1 cellular context compared by ENCODE assay signal in genomic region chr16:89623511-89624232, GRCh38.
TF ChIP-seq lines count a peak whose summit lies in the region.

No MANE protein-coding gene starts in this region.

TF ChIP-seq in HepG2, 621 proteins besides CTCF, POLR2A, EP300 and RAD21 (continued from another document and continues in another):
- TF ChIP-seq, protein P1, sequence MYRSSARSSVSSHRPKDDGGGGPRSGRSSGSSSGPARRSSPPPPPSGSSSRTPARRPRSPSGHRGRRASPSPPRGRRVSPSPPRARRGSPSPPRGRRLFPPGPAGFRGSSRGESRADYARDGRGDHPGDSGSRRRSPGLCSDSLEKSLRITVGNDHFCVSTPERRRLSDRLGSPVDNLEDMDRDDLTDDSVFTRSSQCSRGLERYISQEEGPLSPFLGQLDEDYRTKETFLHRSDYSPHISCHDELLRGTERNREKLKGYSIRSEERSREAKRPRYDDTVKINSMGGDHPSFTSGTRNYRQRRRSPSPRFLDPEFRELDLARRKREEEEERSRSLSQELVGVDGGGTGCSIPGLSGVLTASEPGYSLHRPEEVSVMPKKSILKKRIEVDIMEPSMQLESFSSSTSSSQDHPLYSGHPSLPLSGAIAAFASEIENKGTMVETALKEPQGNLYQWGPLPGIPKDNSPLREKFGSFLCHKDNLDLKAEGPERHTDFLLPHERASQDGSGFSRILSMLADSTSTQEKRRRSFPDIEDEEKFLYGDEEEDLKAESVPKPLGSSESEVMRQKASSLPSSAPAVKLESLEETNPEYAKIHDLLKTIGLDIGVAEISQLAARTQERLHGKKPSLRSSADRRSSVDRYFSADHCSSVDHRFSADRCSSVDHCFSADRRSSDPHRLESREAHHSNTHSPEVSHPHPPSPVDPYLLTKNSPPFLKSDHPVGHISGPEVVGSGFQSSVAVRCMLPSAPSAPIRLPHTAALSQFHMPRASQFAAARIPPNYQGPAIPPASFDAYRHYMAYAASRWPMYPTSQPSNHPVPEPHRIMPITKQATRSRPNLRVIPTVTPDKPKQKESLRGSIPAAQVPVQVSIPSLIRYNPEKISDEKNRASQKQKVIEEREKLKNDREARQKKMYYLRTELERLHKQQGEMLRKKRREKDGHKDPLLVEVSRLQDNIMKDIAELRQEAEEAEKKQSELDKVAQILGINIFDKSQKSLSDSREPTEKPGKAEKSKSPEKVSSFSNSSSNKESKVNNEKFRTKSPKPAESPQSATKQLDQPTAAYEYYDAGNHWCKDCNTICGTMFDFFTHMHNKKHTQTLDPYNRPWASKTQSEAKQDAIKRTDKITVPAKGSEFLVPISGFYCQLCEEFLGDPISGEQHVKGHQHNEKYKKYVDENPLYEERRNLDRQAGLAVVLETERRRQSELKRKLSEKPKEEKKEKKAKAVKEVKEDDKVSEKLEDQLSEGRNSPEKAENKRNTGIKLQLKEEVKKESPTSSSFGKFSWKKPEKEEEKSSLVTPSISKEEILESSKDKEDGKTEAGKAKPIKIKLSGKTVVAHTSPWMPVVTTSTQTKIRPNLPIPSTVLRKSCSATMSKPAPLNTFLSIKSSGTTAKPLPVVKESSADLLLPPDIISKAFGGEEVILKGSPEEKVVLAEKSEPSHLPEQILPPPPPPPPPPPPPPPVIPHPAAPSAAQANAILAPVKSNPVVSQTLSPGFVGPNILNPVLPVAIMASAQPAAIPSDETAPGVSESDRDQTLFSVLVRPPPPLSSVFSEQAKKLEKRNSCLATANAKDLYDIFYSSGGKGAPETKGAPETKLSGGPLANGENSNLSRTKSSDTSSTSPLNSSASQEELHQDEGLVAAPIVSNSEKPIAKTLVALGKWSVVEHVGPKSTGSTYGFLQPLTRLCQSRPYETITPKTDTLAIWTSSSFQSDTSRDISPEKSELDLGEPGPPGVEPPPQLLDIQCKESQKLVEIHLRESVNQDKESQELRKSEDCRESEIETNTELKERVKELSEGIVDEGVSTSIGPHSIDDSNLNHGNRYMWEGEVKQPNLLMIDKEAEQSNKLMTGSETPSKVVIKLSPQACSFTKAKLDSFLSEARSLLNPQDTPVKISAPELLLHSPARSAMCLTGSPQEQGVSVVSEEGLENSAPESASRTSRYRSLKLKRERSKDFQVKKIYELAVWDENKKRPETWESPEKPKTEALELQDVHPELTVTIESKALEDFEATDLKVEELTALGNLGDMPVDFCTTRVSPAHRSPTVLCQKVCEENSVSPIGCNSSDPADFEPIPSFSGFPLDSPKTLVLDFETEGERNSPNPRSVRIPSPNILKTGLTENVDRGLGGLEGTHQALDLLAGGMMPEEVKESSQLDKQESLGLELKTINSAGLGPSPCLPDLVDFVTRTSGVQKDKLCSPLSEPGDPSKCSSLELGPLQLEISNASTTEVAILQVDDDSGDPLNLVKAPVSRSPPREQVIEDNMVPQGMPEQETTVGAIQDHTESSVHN (CRISPR knock-in tag; IDR thresholded peaks at IDR 0.05) = no peak
- 0 out of 2 replicates have a peak, but pooled peaks have one; percentile 49 for TF ChIP-seq ZBED4 (CRISPR knock-in tag; IDR thresholded peaks at IDR 0.05; ENCODE audit: borderline replicate concordance)
- TF ChIP-seq SKI (IDR thresholded peaks at IDR 0.05; ENCODE audit: partially characterized antibody) = no peak
- peak; percentile 69; the same call in 1 of the 2 replicates for TF ChIP-seq ZNF598 (CRISPR knock-in tag; IDR thresholded peaks at IDR 0.05; ENCODE audit: borderline replicate concordance)
- TF ChIP-seq SOX13 (IDR thresholded peaks at IDR 0.05) = no peak
- TF ChIP-seq SOX13 (CRISPR knock-in tag; conservative IDR thresholded peaks at IDR 0.05 in 1 of 2, IDR thresholded peaks at IDR 0.05 in 1 of 2) = no peak
- no peak for TF ChIP-seq ZNF44 (CRISPR knock-in tag; IDR thresholded peaks at IDR 0.05)
- TF ChIP-seq ZNF230 (CRISPR knock-in tag; IDR thresholded peaks at IDR 0.05) = no peak
- no peak for TF ChIP-seq ZC3H4 (CRISPR knock-in tag; IDR thresholded peaks at IDR 0.05; ENCODE audit: borderline replicate concordance)
- TF ChIP-seq PRPF4 (IDR thresholded peaks at IDR 0.05; ENCODE audit: low read depth, low read length, poor library complexity, severe bottlenecking) = no peak
- TF ChIP-seq SYNCRIP (IDR thresholded peaks at IDR 0.05; ENCODE audit: insufficient read depth, low read depth, low read length) = no peak
- no peak for TF ChIP-seq AGO1 (IDR thresholded peaks at IDR 0.05; ENCODE audit: low read depth, low read length, poor library complexity, severe bottlenecking)
- no peak for TF ChIP-seq ARID5B (CRISPR knock-in tag; IDR thresholded peaks at IDR 0.05)
- TF ChIP-seq BHLHE40 (IDR thresholded peaks at IDR 0.05; ENCODE audit: low read length) = no peak
- TF ChIP-seq ZBTB14 (CRISPR knock-in tag; IDR thresholded peaks at IDR 0.05) = no peak
- no peak for TF ChIP-seq KDM2A (CRISPR knock-in tag; IDR thresholded peaks at IDR 0.05; ENCODE audit: borderline replicate concordance, low read depth)
- TF ChIP-seq MZF1 (CRISPR knock-in tag; IDR thresholded peaks at IDR 0.05; ENCODE audit: borderline replicate concordance) = no peak
- TF ChIP-seq, protein P2, sequence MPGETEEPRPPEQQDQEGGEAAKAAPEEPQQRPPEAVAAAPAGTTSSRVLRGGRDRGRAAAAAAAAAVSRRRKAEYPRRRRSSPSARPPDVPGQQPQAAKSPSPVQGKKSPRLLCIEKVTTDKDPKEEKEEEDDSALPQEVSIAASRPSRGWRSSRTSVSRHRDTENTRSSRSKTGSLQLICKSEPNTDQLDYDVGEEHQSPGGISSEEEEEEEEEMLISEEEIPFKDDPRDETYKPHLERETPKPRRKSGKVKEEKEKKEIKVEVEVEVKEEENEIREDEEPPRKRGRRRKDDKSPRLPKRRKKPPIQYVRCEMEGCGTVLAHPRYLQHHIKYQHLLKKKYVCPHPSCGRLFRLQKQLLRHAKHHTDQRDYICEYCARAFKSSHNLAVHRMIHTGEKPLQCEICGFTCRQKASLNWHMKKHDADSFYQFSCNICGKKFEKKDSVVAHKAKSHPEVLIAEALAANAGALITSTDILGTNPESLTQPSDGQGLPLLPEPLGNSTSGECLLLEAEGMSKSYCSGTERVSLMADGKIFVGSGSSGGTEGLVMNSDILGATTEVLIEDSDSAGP (CRISPR knock-in tag; IDR thresholded peaks at IDR 0.05; ENCODE audit: borderline replicate concordance) = no peak
- TF ChIP-seq SAFB2 (CRISPR knock-in tag; IDR thresholded peaks at IDR 0.05; ENCODE audit: borderline replicate concordance, low read depth) = peak; percentile 37; the same call in 1 of the 2 replicates
- no peak for TF ChIP-seq MIXL1 (CRISPR knock-in tag; IDR thresholded peaks at IDR 0.05)
- TF ChIP-seq SSRP1 (CRISPR knock-in tag; IDR thresholded peaks at IDR 0.05) = no peak
- no peak for TF ChIP-seq ZNF354B (CRISPR knock-in tag; IDR thresholded peaks at IDR 0.05)
- peak; percentile 39; the same call in 1 of the 2 replicates for TF ChIP-seq ZC3H13 (CRISPR knock-in tag; IDR thresholded peaks at IDR 0.05)
- TF ChIP-seq ZNF572 (CRISPR knock-in tag; IDR thresholded peaks at IDR 0.05) = no peak
- TF ChIP-seq THAP7 (CRISPR knock-in tag; IDR thresholded peaks at IDR 0.05) = no peak
- no peak for TF ChIP-seq ZNF766 (CRISPR knock-in tag; IDR thresholded peaks at IDR 0.05; ENCODE audit: borderline replicate concordance)
- TF ChIP-seq MXD1 (CRISPR knock-in tag; IDR thresholded peaks at IDR 0.05) = no peak
- TF ChIP-seq GLMP (CRISPR knock-in tag; IDR thresholded peaks at IDR 0.05; ENCODE audit: borderline replicate concordance) = no peak
- TF ChIP-seq ZSCAN22 (CRISPR knock-in tag; IDR thresholded peaks at IDR 0.05) = no peak
- TF ChIP-seq PPARG (CRISPR knock-in tag; conservative IDR thresholded peaks at IDR 0.05) = no peak
- TF ChIP-seq XBP1 (CRISPR knock-in tag; IDR thresholded peaks at IDR 0.05) = no peak
- no peak for TF ChIP-seq PCBP2 (optimal IDR thresholded peaks at IDR 0.05; ENCODE audit: low read depth, low read length, poor library complexity, severe bottlenecking)
- TF ChIP-seq BRD4 (CRISPR knock-in tag; IDR thresholded peaks at IDR 0.05) = no peak
- TF ChIP-seq ONECUT2 (CRISPR knock-in tag; IDR thresholded peaks at IDR 0.05) = no peak
- TF ChIP-seq, protein P3, sequence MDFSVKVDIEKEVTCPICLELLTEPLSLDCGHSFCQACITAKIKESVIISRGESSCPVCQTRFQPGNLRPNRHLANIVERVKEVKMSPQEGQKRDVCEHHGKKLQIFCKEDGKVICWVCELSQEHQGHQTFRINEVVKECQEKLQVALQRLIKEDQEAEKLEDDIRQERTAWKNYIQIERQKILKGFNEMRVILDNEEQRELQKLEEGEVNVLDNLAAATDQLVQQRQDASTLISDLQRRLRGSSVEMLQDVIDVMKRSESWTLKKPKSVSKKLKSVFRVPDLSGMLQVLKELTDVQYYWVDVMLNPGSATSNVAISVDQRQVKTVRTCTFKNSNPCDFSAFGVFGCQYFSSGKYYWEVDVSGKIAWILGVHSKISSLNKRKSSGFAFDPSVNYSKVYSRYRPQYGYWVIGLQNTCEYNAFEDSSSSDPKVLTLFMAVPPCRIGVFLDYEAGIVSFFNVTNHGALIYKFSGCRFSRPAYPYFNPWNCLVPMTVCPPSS (IDR thresholded peaks at IDR 0.05) = no peak
- TF ChIP-seq ZNF75D (CRISPR knock-in tag; IDR thresholded peaks at IDR 0.05; ENCODE audit: borderline replicate concordance) = no peak
- TF ChIP-seq TBX3 (IDR thresholded peaks at IDR 0.05; ENCODE audit: borderline replicate concordance) = no peak
- TF ChIP-seq KMT2A (CRISPR knock-in tag; IDR thresholded peaks at IDR 0.05) = 0 out of 2 replicates have a peak, but pooled peaks have one; percentile 30
